Comparison of ENCODE assay signal across 26 cellular contexts in genomic region chr4:94400191-94400590, GRCh38. TPM values are rescaled to one million over a fixed set of nuclear protein-coding genes. Genes with fewer than 3 reads are reported as not detected.
"Had no signal": no experiment of that assay in that cellular context is flagged by ENCODE, and none has a peak within 500 bp of the region (broad histone marks: within the 10 kb centered on the region; RNA-seq: fewer than 3 reads in every experiment).

No MANE protein-coding gene starts in this region.

- H3K4me3 ChIP-seq: dorsolateral prefrontal cortex, gastroesophageal sphincter, lung, mucosa of descending colon, prostate gland, sigmoid colon, spleen, testis, tibial artery had no signal

- H3K4me1 ChIP-seq: foreskin keratinocyte, gastroesophageal sphincter, prostate gland, sigmoid colon, spleen, testis had no signal

- H3K9me3 Mint-ChIP-seq: natural killer cell treated with Interleukin-12 subunit alpha and Interleukin-12 subunit beta and Interleukin-15 and Interleukin-18, amount 100 ng/mL, for 72 hours; type B pancreatic cell had no signal

- H3K4me1 Mint-ChIP-seq: memory B cell; naive B cell; neural crest cell; stimulated activated memory B cell treated with anti-CD40 and anti-IgM and Interleukin-4, amounts not matched to agents 10 μg/mL and 1 μg/mL and 100 μg/mL, for 72 hours had no signal

- H3K27ac Mint-ChIP-seq: memory B cell; mesothelial cell of epicardium; naive B cell; natural killer cell treated with Interleukin-12 subunit alpha and Interleukin-12 subunit beta and Interleukin-15 and Interleukin-18, amount 100 ng/mL, for 72 hours; stimulated activated memory B cell treated with anti-CD40 and anti-IgM and Interleukin-4, amounts not matched to agents 10 μg/mL and 1 μg/mL and 100 μg/mL, for 72 hours; type B pancreatic cell had no signal

- H3K9me3 ChIP-seq: gastroesophageal sphincter, mucosa of descending colon, neutrophil, prostate gland, sigmoid colon, testis, tibial artery had no signal

- H3K27me3 ChIP-seq: foreskin keratinocyte, gastroesophageal sphincter, neutrophil, sigmoid colon, spleen, testis, tibial artery had no signal

- H3K27ac ChIP-seq: dorsolateral prefrontal cortex, foreskin keratinocyte, gastroesophageal sphincter, neutrophil, prostate gland, sigmoid colon, spleen, testis, tibial artery had no signal

- H3K4me3 Mint-ChIP-seq: memory B cell; mesothelial cell of epicardium; naive B cell; natural killer cell treated with Interleukin-12 subunit alpha and Interleukin-12 subunit beta and Interleukin-15 and Interleukin-18, amount 100 ng/mL, for 72 hours; neural crest cell; stimulated activated memory B cell treated with anti-CD40 and anti-IgM and Interleukin-4, amounts not matched to agents 10 μg/mL and 1 μg/mL and 100 μg/mL, for 72 hours; type B pancreatic cell had no signal

- H3K36me3 Mint-ChIP-seq: mesothelial cell of epicardium; naive B cell; natural killer cell treated with Interleukin-12 subunit alpha and Interleukin-12 subunit beta and Interleukin-15 and Interleukin-18, amount 100 ng/mL, for 72 hours; stimulated activated memory B cell treated with anti-CD40 and anti-IgM and Interleukin-4, amounts not matched to agents 10 μg/mL and 1 μg/mL and 100 μg/mL, for 72 hours; type B pancreatic cell had no signal

- H3K36me3 ChIP-seq: gastroesophageal sphincter, neutrophil, prostate gland, sigmoid colon, spleen, tibial artery had no signal

- H3K27me3 Mint-ChIP-seq: stimulated activated memory B cell treated with anti-CD40 and anti-IgM and Interleukin-4, amounts not matched to agents 10 μg/mL and 1 μg/mL and 100 μg/mL, for 72 hours had no signal

- DNase-seq: dorsolateral prefrontal cortex; effector CD4-positive, alpha-beta T cell; foreskin keratinocyte; kidney; mucosa of descending colon; naive B cell; right cardiac atrium; sigmoid colon; spleen; stimulated activated CD4-positive, alpha-beta T cell treated with anti-CD3 and anti-CD28 coated beads, Interleukin-4, amount 100 ng/mL, for 4 hours; stimulated activated naive CD8-positive, alpha-beta T cell treated with anti-CD3 and anti-CD28 coated beads, Interleukin-15, Interleukin-2, amounts not matched to agents 100 U/mL and 50 U/mL, for 24 hours; substantia nigra; testis; tibial artery had no signal

RNA-seq across cellular contexts. Expression of gene HPGDS, which starts 57.6 kb away (rescaled TPM):
- total RNA-seq: foreskin keratinocyte, mesothelial cell of epicardium, neural crest cell, osteocyte, renal cortical epithelial cell had no signal
- polyA plus RNA-seq: foreskin keratinocyte had no signal
